Comparison of ENCODE assay signal across 11 cellular contexts in the genomic region with DNA sequence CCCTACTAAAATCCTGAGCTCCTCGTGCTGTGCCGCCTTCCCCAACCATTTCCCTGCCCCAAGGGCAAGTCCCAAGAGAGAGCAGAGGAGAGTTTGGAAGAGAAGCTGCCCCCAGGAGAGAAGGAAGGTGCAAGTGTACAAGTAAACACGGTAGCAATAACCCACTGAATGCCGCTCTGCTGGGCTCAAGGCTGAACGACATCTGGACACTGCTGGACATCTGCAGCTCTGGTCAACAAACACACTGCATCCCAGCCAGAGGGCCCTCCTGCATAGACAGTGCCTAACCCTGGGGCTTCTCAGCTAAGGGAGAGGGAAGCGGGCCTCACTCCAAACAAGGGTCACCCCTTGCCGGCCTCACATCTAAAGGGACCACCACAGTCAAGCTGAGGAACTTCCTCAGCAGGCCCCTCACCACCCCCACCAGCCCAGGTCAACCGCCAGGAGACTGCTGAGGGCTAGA. TPM values are rescaled to one million over a fixed set of nuclear protein-coding genes. Genes with fewer than 3 reads are reported as not detected.
DNase-seq lines count a peak whose midpoint lies in the region; ATAC-seq, FAIRE-seq and TF ChIP-seq lines count a peak whose summit lies in the region.
"Had no signal": no experiment of that assay in that cellular context is flagged by ENCODE, and none has a peak within 500 bp of the region (broad histone marks: within the 10 kb centered on the region; RNA-seq: fewer than 3 reads in every experiment).

No MANE protein-coding gene starts in this region.

- H3K4me1 ChIP-seq in NT2/D1 (ENCODE audit: insufficient read depth, insufficient read length) (peaks cover 33% of the 10 kb centered on the region), mucosa of descending colon (ENCODE audit: low read depth) (peaks cover 74% of the 10 kb centered on the region), transverse colon (peaks cover 57 to 74% (median 71%) of the 10 kb centered on the region in 4 donors)

- in situ Hi-C loops in transverse colon (cut with MboI; ENCODE audit: low pct_ligation_motif_present in 1 of 4, low pct_unique_long_range_greater_than_20kb in 1 of 4, low sequenced_read_pairs in 3 of 4) = no loop called here

- H3K27me3 Mint-ChIP-seq in CD4-positive, alpha-beta T cell = no peaks in the 10 kb centered on the region

- no peak overlapping the region for H3K27ac Mint-ChIP-seq in CD4-positive, alpha-beta T cell

- no peaks in the 10 kb centered on the region for H3K9me3 ChIP-seq in NT2/D1 (ENCODE audit: insufficient read depth, low read length)
- H3K9me3 ChIP-seq in mucosa of descending colon = no peaks in the 10 kb centered on the region
- no peaks in the 10 kb centered on the region for H3K9me3 ChIP-seq in transverse colon
- H3K9me3 ChIP-seq in CD4-positive, alpha-beta T cell (ENCODE audit: control insufficient read depth, low read length) = no peaks in the 10 kb centered on the region

- POLR2A ChIA-PET in CD4-positive, alpha-beta T cell (lab: Charles Lee) = no interaction called here

- H3K9me3 Mint-ChIP-seq in CD4-positive, alpha-beta T cell = no peaks in the 10 kb centered on the region

- CTCF ChIA-PET in CD4-positive, alpha-beta T cell (lab: Charles Lee) = no interaction called here

- intact Hi-C loops in mucosa of descending colon (cut with DNase I, micrococcal nuclease) (no loop called here), transverse colon (cut with DNase I; ENCODE audit: low total_unique reads) (no loop called here)
- intact Hi-C loops in CD4-positive, alpha-beta T cell (cut with DNase I, micrococcal nuclease) = no loop called here

- WGBS in transverse colon (ENCODE audit: low coverage in 1 of 2), 2 donors = 49% methylated on average over 8 of the region's 8 CpGs; no CpG with 5 or more reads in 1 of the 2 donors

- H3K9ac ChIP-seq in NT2/D1 (ENCODE audit: insufficient read length, low read depth) = peak overlapping the region; percentile 51

- peak overlapping the region; percentile 91 to 96 (median 92) for H3K27ac ChIP-seq in transverse colon
- no peak overlapping the region for H3K27ac ChIP-seq in CD4-positive, alpha-beta T cell (ENCODE audit: low read depth, low read length)
- H3K27ac ChIP-seq: WERI-Rb-1 had no signal

- TF ChIP-seq EP300 in transverse colon (IDR thresholded peaks at IDR 0.05; ENCODE audit: low read depth) = no peak

- ATAC-seq in mucosa of descending colon = no peak
- no peak for ATAC-seq in CD4-positive, alpha-beta T cell (ENCODE audit: poor library complexity)

- FAIRE-seq in frontal cortex (lab: Jason Lieb, UNC) = no peak
- FAIRE-seq: G401.6 had no signal

- no peaks in the 10 kb centered on the region for H3K36me3 Mint-ChIP-seq in CD4-positive, alpha-beta T cell (ENCODE audit: low read depth)

- H3K4me3 ChIP-seq in NT2/D1 (ENCODE audit: insufficient read length, low read depth) (no peak overlapping the region), epithelial cell of esophagus (ENCODE audit: low read length) (peak overlapping the region; percentile 9), mucosa of descending colon (no peak overlapping the region), transverse colon (no peak overlapping the region)

- no peaks in the 10 kb centered on the region for H3K27me3 ChIP-seq in NT2/D1 (ENCODE audit: insufficient read depth, insufficient read length)
- no peaks in the 10 kb centered on the region for H3K27me3 ChIP-seq in transverse colon
- H3K27me3 ChIP-seq in CD4-positive, alpha-beta T cell (ENCODE audit: control insufficient read depth, insufficient read depth, low read length) = no peaks in the 10 kb centered on the region

- no peaks in the 10 kb centered on the region for H3K4me1 Mint-ChIP-seq in CD4-positive, alpha-beta T cell (ENCODE audit: low read depth)

- no peak for TF ChIP-seq CTCF in epithelial cell of esophagus (IDR thresholded peaks at IDR 0.05; ENCODE audit: insufficient read depth, low read depth, low read length, missing control alignments)
- no peak for TF ChIP-seq CTCF in mucosa of descending colon (IDR thresholded peaks at IDR 0.05)
- no peak for TF ChIP-seq CTCF in transverse colon (IDR thresholded peaks at IDR 0.05)
- TF ChIP-seq CTCF in CD4-positive, alpha-beta T cell (IDR thresholded peaks at IDR 0.05) = no peak

- DNase-seq in NT2/D1 (ENCODE audit: low read depth, low spot score) = no peak
- DNase-seq in epithelial cell of esophagus (ENCODE audit: low read depth) = peak; percentile 77
- peak in 2 of 3 donors; percentile 46 to 51 for DNase-seq in mucosa of descending colon
- DNase-seq in transverse colon = peak; percentile 23
- DNase-seq in RPMI8226 = no peak
- DNase-seq in NCI-H510A (lab: John Stamatoyannopoulos, UW) = no peak
- DNase-seq in frontal cortex (ENCODE audit: low spot score in 2 of 2) = no peak
- DNase-seq in CD4-positive, alpha-beta T cell = no peak
- DNase-seq: OCI-M1, WERI-Rb-1 had no signal

- no peak for TF ChIP-seq POLR2A in transverse colon (IDR thresholded peaks at IDR 0.05)

- H3K4me3 Mint-ChIP-seq in CD4-positive, alpha-beta T cell = no peak overlapping the region

- H3K36me3 ChIP-seq in NT2/D1 (ENCODE audit: insufficient read depth, insufficient read length, low read length) = peaks cover 67% of the 10 kb centered on the region
- H3K36me3 ChIP-seq in mucosa of descending colon (ENCODE audit: low read depth) = peaks cover 13% of the 10 kb centered on the region
- peaks cover 0 to 16% (median 11%) of the 10 kb centered on the region in 4 donors for H3K36me3 ChIP-seq in transverse colon

RNA-seq across cellular contexts. Expression of a gene that starts 12.7 kb away (rescaled TPM):
- total RNA-seq in mucosa of descending colon (100 to 1,000 TPM; 165 to 383 (median 320) TPM), transverse colon (100 to 1,000 TPM; 396 to 595 (median 513) TPM), frontal cortex (33.8 TPM)
- 1 to 10 TPM in 1 of 2 experiments, under 1 TPM in 1; 0.88 to 1.1 TPM for total RNA-seq in CD4-positive, alpha-beta T cell

RNA-seq across cellular contexts. Expression of a gene that starts 38.0 kb away (rescaled TPM):
- 10 to 100 TPM; 10.7 to 14.0 (median 12.1) TPM for total RNA-seq in mucosa of descending colon
- 10 to 100 TPM; 18.7 to 39.6 (median 22.5) TPM for total RNA-seq in transverse colon
- total RNA-seq in frontal cortex = 10.2 TPM
- 1 to 10 TPM; 1.3 to 2.3 TPM for total RNA-seq in CD4-positive, alpha-beta T cell

RNA-seq across cellular contexts. Expression of a gene that starts 39.0 kb away (rescaled TPM):
- total RNA-seq in mucosa of descending colon (10 to 100 TPM in 2 of 3 donors, 1 to 10 TPM in 1; 5.7 to 32.7 (median 18.6) TPM), transverse colon (10 to 100 TPM in 3 of 4 donors, 1 to 10 TPM in 1; 7.1 to 61.1 (median 12.6) TPM), frontal cortex (9.0 TPM)
- total RNA-seq in CD4-positive, alpha-beta T cell = not detected

RNA-seq across cellular contexts. Expression of a gene that starts 39.3 kb away (rescaled TPM):
- total RNA-seq in mucosa of descending colon = 1 to 10 TPM in 1 of 3 donors, under 1 TPM in 2; 0.12 to 2.8 (median 0.32) TPM
- under 1 TPM in 2 of 4 donors, not detected in 2; 0.55 to 0.79 TPM for total RNA-seq in transverse colon
- under 0.01 TPM for total RNA-seq in frontal cortex
- under 1 TPM in 1 of 2 experiments, not detected in 1; 0.11 TPM for total RNA-seq in CD4-positive, alpha-beta T cell

Comparison
In these comparisons a context has a peak if more than half of its experiments do, and no peak if none do; other contexts are left out.
1. DNase-seq: peak in epithelial cell of esophagus (single experiment), mucosa of descending colon (2 of 3) and transverse colon (single experiment); none in NT2/D1 (single experiment), RPMI8226 (single experiment), NCI-H510A (single experiment), frontal cortex (0 of 2) and CD4-positive, alpha-beta T cell (0 of 10).
2. RNA of a gene that starts 12.7 kb away (total RNA-seq): 396 to 595 TPM in transverse colon, 165 to 383 TPM in mucosa of descending colon and 33.8 TPM in frontal cortex (single experiment); 0.88 to 1.1 TPM in CD4-positive, alpha-beta T cell; every median in the first group is over 10 times any median in the second.